In the genomic region with DNA sequence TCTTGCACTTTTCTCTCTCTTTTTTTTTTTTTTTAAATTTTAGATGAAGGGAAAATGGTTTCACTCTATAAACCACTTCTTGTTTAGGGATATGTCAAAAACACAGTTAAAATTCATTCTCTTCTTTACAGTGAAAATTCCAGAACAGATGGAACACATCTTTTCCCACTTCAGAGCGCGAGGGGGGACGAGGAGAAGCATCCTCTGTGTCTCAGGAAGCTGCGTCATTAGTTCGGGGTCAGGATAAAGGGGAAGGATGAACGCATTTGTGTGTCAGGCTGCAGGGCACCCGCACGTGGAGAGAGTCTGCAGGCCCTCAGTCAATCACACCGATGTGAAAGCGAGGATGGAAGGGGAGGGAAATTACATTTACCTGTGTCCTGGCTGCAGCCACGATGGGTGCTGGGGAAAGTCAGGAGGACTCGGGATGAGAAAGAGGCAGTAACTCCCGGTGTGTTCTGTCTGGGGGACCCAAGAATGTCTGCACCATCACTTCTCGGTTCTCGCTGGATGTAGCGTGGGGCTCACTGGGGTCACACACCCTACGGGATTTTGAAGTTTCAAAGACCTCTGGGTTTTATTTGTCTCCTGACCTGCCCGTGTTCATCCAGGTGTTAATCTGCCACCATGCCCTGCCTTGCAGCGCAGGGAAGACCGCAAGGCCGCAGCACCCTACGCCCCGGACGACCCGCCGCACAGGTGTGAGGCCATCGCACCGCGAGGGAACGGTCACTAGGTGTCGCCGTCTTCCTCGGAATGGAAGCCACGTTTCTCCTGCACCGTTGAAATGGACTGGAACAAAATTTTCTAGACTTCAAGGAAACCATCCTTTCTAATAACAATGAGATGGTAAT, we compare ENCODE assay signal across 7 cellular contexts.
A peak's percentile ranks its signal among the peaks of the same experiment; 100 is the strongest.
DNase-seq lines count a peak whose midpoint lies in the region; ATAC-seq and TF ChIP-seq lines count a peak whose summit lies in the region.

No MANE protein-coding gene starts in this region.

- ATAC-seq in HG02588 (IDR thresholded peaks at IDR 0.05; ENCODE audit: unreplicated experiment): peak; percentile 73

- peak; percentile 60 for DNase-seq in OCI-M1 (lab: John Stamatoyannopoulos, UW)
- peak; percentile 81 to 83 for DNase-seq in activated T-cell treated with anti-CD3 and anti-CD28 coated beads, Interleukin-2, amount 50 U/mL, for 48 hours
- DNase-seq in fibroblast of the aortic adventitia (ENCODE audit: low read depth): peak; percentile 80
- DNase-seq in nucleus accumbens (lab: John Stamatoyannopoulos, UW): peak in 42 of 56 donors; percentile 4 to 83 (median 28)
- DNase-seq in superior temporal gyrus (ENCODE audit: extremely low spot score): peak; percentile 62

- H3K4me3 ChIP-seq in fibroblast of the aortic adventitia (ENCODE audit: low read depth, low read length): no peak overlapping the region

- TF ChIP-seq CTCF in GM12874 (IDR thresholded peaks at IDR 0.05; ENCODE audit: insufficient read depth, low read depth, low read length) (peak; percentile 86), fibroblast of the aortic adventitia (IDR thresholded peaks at IDR 0.05; ENCODE audit: insufficient read depth, low read length) (peak; percentile 93)

Comparison
In these comparisons a context has a peak if more than half of its experiments do, and no peak if none do; other contexts are left out.
1. DNase-seq: peak in every context shown above with its lines; median percentile 82 in activated T-cell treated with anti-CD3 and anti-CD28 coated beads, Interleukin-2, amount 50 U/mL, for 48 hours; 80 in fibroblast of the aortic adventitia; 62 in superior temporal gyrus; 60 in OCI-M1; 28 in nucleus accumbens.